In the genomic region with DNA sequence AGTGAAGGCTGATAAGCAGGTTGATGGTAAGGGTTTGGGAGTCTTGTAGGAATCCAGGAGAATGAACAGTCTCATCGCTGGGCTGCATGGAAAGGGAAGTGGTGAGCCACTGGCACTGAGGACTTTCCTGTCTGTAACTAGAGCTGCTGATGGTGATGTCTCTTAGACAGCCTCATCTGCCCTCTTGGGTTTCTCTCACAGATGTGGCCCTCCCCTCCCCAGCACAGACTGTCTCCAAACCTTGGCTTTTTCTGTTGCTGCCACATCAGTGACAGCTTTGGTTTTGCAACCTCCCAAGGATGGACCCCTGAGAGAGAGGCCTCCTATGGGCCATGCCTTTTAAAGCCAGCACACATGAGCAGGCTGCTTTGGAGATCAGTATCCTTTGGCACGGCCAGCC, we compare ENCODE assay signal across 1 cellular context.
TF ChIP-seq lines count a peak whose summit lies in the region.

No MANE protein-coding gene starts in this region.

TF ChIP-seq in HepG2, 621 proteins besides CTCF, POLR2A, EP300 and RAD21 (continued from another document):
- TF ChIP-seq, protein P1, sequence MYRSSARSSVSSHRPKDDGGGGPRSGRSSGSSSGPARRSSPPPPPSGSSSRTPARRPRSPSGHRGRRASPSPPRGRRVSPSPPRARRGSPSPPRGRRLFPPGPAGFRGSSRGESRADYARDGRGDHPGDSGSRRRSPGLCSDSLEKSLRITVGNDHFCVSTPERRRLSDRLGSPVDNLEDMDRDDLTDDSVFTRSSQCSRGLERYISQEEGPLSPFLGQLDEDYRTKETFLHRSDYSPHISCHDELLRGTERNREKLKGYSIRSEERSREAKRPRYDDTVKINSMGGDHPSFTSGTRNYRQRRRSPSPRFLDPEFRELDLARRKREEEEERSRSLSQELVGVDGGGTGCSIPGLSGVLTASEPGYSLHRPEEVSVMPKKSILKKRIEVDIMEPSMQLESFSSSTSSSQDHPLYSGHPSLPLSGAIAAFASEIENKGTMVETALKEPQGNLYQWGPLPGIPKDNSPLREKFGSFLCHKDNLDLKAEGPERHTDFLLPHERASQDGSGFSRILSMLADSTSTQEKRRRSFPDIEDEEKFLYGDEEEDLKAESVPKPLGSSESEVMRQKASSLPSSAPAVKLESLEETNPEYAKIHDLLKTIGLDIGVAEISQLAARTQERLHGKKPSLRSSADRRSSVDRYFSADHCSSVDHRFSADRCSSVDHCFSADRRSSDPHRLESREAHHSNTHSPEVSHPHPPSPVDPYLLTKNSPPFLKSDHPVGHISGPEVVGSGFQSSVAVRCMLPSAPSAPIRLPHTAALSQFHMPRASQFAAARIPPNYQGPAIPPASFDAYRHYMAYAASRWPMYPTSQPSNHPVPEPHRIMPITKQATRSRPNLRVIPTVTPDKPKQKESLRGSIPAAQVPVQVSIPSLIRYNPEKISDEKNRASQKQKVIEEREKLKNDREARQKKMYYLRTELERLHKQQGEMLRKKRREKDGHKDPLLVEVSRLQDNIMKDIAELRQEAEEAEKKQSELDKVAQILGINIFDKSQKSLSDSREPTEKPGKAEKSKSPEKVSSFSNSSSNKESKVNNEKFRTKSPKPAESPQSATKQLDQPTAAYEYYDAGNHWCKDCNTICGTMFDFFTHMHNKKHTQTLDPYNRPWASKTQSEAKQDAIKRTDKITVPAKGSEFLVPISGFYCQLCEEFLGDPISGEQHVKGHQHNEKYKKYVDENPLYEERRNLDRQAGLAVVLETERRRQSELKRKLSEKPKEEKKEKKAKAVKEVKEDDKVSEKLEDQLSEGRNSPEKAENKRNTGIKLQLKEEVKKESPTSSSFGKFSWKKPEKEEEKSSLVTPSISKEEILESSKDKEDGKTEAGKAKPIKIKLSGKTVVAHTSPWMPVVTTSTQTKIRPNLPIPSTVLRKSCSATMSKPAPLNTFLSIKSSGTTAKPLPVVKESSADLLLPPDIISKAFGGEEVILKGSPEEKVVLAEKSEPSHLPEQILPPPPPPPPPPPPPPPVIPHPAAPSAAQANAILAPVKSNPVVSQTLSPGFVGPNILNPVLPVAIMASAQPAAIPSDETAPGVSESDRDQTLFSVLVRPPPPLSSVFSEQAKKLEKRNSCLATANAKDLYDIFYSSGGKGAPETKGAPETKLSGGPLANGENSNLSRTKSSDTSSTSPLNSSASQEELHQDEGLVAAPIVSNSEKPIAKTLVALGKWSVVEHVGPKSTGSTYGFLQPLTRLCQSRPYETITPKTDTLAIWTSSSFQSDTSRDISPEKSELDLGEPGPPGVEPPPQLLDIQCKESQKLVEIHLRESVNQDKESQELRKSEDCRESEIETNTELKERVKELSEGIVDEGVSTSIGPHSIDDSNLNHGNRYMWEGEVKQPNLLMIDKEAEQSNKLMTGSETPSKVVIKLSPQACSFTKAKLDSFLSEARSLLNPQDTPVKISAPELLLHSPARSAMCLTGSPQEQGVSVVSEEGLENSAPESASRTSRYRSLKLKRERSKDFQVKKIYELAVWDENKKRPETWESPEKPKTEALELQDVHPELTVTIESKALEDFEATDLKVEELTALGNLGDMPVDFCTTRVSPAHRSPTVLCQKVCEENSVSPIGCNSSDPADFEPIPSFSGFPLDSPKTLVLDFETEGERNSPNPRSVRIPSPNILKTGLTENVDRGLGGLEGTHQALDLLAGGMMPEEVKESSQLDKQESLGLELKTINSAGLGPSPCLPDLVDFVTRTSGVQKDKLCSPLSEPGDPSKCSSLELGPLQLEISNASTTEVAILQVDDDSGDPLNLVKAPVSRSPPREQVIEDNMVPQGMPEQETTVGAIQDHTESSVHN (CRISPR knock-in tag; IDR thresholded peaks at IDR 0.05) = no peak
- TF ChIP-seq, protein P2, sequence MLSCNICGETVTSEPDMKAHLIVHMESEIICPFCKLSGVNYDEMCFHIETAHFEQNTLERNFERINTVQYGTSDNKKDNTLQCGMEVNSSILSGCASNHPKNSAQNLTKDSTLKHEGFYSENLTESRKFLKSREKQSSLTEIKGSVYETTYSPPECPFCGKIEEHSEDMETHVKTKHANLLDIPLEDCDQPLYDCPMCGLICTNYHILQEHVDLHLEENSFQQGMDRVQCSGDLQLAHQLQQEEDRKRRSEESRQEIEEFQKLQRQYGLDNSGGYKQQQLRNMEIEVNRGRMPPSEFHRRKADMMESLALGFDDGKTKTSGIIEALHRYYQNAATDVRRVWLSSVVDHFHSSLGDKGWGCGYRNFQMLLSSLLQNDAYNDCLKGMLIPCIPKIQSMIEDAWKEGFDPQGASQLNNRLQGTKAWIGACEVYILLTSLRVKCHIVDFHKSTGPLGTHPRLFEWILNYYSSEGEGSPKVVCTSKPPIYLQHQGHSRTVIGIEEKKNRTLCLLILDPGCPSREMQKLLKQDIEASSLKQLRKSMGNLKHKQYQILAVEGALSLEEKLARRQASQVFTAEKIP (CRISPR knock-in tag; IDR thresholded peaks at IDR 0.05; ENCODE audit: borderline replicate concordance) = no peak
- TF ChIP-seq ZNF746 (CRISPR knock-in tag; IDR thresholded peaks at IDR 0.05) (no peak), FOXK1 (CRISPR knock-in tag; IDR thresholded peaks at IDR 0.05; ENCODE audit: borderline replicate concordance, low read depth) (no peak), RELA (CRISPR knock-in tag; IDR thresholded peaks at IDR 0.05) (no peak), ZNF652 (CRISPR knock-in tag; IDR thresholded peaks at IDR 0.05; ENCODE audit: borderline replicate concordance, low read depth) (no peak), AKAP8 (CRISPR knock-in tag; IDR thresholded peaks at IDR 0.05) (no peak), ZNF781 (CRISPR knock-in tag; IDR thresholded peaks at IDR 0.05; ENCODE audit: borderline replicate concordance, not compliant biosample characterization) (no peak), TBX3 (IDR thresholded peaks at IDR 0.05; ENCODE audit: borderline replicate concordance) (no peak), ZMAT3 (CRISPR knock-in tag; conservative IDR thresholded peaks at IDR 0.05) (no peak), MYC (CRISPR knock-in tag; IDR thresholded peaks at IDR 0.05; ENCODE audit: borderline replicate concordance) (no peak), ZNF30 (CRISPR knock-in tag; IDR thresholded peaks at IDR 0.05) (no peak), NFKBIZ (CRISPR knock-in tag; IDR thresholded peaks at IDR 0.05) (no peak), ZNF205 (CRISPR knock-in tag; IDR thresholded peaks at IDR 0.05) (no peak), ZNF83 (CRISPR knock-in tag; IDR thresholded peaks at IDR 0.05; ENCODE audit: borderline replicate concordance) (no peak), ZNF354B (CRISPR knock-in tag; IDR thresholded peaks at IDR 0.05) (no peak)
- TF ChIP-seq, protein P3, sequence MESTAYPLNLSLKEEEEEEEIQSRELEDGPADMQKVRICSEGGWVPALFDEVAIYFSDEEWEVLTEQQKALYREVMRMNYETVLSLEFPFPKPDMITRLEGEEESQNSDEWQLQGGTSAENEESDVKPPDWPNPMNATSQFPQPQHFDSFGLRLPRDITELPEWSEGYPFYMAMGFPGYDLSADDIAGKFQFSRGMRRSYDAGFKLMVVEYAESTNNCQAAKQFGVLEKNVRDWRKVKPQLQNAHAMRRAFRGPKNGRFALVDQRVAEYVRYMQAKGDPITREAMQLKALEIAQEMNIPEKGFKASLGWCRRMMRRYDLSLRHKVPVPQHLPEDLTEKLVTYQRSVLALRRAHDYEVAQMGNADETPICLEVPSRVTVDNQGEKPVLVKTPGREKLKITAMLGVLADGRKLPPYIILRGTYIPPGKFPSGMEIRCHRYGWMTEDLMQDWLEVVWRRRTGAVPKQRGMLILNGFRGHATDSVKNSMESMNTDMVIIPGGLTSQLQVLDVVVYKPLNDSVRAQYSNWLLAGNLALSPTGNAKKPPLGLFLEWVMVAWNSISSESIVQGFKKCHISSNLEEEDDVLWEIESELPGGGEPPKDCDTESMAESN (CRISPR knock-in tag; conservative IDR thresholded peaks at IDR 0.05) = no peak
- TF ChIP-seq, protein P4, sequence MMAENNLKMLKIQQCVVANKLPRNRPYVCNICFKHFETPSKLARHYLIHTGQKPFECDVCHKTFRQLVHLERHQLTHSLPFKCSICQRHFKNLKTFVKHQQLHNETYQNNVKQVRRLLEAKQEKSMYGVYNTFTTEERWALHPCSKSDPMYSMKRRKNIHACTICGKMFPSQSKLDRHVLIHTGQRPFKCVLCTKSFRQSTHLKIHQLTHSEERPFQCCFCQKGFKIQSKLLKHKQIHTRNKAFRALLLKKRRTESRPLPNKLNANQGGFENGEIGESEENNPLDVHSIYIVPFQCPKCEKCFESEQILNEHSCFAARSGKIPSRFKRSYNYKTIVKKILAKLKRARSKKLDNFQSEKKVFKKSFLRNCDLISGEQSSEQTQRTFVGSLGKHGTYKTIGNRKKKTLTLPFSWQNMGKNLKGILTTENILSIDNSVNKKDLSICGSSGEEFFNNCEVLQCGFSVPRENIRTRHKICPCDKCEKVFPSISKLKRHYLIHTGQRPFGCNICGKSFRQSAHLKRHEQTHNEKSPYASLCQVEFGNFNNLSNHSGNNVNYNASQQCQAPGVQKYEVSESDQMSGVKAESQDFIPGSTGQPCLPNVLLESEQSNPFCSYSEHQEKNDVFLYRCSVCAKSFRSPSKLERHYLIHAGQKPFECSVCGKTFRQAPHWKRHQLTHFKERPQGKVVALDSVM (CRISPR knock-in tag; IDR thresholded peaks at IDR 0.05) = no peak
- TF ChIP-seq, protein P5, sequence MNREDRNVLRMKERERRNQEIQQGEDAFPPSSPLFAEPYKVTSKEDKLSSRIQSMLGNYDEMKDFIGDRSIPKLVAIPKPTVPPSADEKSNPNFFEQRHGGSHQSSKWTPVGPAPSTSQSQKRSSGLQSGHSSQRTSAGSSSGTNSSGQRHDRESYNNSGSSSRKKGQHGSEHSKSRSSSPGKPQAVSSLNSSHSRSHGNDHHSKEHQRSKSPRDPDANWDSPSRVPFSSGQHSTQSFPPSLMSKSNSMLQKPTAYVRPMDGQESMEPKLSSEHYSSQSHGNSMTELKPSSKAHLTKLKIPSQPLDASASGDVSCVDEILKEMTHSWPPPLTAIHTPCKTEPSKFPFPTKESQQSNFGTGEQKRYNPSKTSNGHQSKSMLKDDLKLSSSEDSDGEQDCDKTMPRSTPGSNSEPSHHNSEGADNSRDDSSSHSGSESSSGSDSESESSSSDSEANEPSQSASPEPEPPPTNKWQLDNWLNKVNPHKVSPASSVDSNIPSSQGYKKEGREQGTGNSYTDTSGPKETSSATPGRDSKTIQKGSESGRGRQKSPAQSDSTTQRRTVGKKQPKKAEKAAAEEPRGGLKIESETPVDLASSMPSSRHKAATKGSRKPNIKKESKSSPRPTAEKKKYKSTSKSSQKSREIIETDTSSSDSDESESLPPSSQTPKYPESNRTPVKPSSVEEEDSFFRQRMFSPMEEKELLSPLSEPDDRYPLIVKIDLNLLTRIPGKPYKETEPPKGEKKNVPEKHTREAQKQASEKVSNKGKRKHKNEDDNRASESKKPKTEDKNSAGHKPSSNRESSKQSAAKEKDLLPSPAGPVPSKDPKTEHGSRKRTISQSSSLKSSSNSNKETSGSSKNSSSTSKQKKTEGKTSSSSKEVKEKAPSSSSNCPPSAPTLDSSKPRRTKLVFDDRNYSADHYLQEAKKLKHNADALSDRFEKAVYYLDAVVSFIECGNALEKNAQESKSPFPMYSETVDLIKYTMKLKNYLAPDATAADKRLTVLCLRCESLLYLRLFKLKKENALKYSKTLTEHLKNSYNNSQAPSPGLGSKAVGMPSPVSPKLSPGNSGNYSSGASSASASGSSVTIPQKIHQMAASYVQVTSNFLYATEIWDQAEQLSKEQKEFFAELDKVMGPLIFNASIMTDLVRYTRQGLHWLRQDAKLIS (CRISPR knock-in tag; IDR thresholded peaks at IDR 0.05) = no peak
